1 cellular context compared by ENCODE assay signal in the genomic region with DNA sequence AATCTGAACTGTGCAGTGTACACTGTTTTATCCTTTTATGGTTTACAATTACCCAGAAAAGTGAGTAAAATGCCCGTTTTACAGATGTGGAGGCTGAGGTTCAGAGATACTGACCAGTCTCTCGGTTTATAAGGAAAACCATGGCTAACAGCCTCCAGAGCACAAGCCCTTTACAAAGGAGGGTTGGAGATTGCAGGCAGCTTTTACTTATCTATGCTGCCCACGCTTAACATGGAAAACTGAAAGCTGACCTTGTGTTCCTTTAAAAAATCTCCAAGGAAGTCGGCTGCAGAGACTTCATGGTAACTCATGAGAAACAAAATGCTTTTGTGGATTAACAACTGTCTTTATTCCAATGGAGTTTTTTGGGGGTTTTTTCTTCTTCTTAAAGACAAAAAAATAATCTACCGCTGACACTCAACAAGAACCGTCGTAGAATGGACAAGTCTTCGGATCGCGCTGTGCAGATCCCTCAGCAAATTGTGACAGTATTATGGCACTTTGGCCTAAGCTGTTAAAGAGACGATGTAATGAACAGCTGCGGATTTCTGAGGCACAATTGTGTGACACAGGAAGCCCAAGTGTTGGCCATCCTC.
A peak's percentile ranks its signal among the peaks of the same experiment; 100 is the strongest.
TF ChIP-seq lines count a peak whose summit lies in the region.

No MANE protein-coding gene starts in this region.

TF ChIP-seq in H1, 55 proteins besides CTCF, POLR2A, EP300 and RAD21:
- TF ChIP-seq KDM1A (IDR thresholded peaks at IDR 0.05; ENCODE audit: borderline replicate concordance, low read length) (peak; percentile 82; the same call in 1 of the 2 replicates), KDM5A (IDR thresholded peaks at IDR 0.05; ENCODE audit: low read length) (no peak), SAP30 (IDR thresholded peaks at IDR 0.05; ENCODE audit: insufficient read depth, insufficient replicate concordance, low read length) (peak; percentile 6), TBP (IDR thresholded peaks at IDR 0.05; ENCODE audit: low read depth, low read length) (no peak)
